In the genomic region with DNA sequence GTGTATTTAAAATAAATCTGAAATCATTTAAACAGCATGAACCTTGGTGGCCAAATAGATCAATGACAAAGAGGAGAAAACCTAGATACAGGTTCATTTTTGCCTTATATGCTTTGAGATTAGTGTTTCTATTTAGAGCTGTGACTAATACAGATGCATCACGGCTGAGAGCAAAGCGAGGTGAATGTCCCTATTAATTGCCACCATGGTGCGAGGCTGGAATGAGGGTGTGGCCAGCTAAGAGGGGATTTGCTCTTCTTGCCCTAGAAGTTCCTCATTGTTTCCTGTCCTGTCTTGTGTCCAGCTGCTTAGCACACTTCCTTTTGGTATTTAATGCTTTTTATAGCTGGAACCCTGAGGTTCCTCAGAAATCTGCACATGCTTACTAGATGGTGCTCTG, we compare ENCODE assay signal across 17 cellular contexts.
A peak's percentile ranks its signal among the peaks of the same experiment; 100 is the strongest.
DNase-seq lines count a peak whose midpoint lies in the region; ATAC-seq lines count a peak whose summit lies in the region.
"Had no signal": no experiment of that assay in that cellular context is flagged by ENCODE, and none has a peak within 500 bp of the region (broad histone marks: within the 10 kb centered on the region; RNA-seq: fewer than 3 reads in every experiment).

No MANE protein-coding gene starts in this region.

- no peaks in the 10 kb centered on the region for H3K4me1 Mint-ChIP-seq in stimulated activated effector memory CD8-positive, alpha-beta T cell treated with anti-CD3 and anti-CD28 coated beads, Interleukin-12 subunit alpha, Interleukin-12 subunit beta, amount 100 ng/mL, for 72 hours
- H3K4me1 Mint-ChIP-seq: naive B cell; stimulated activated memory B cell treated with anti-CD40 and anti-IgM and Interleukin-4, amounts not matched to agents 10 μg/mL and 1 μg/mL and 100 μg/mL, for 72 hours had no signal

- no peaks in the 10 kb centered on the region for H3K9me3 Mint-ChIP-seq in stimulated activated effector memory CD8-positive, alpha-beta T cell treated with anti-CD3 and anti-CD28 coated beads, Interleukin-12 subunit alpha, Interleukin-12 subunit beta, amount 100 ng/mL, for 72 hours
- H3K9me3 Mint-ChIP-seq: stimulated activated memory B cell treated with anti-CD40 and anti-IgM and Interleukin-4, amounts not matched to agents 10 μg/mL and 1 μg/mL and 100 μg/mL, for 72 hours had no signal

- ATAC-seq in esophagus mucosa, result peak; percentile 97
- ATAC-seq in stimulated activated effector memory CD8-positive, alpha-beta T cell treated with anti-CD3 and anti-CD28 coated beads, Interleukin-12 subunit alpha, Interleukin-12 subunit beta, amount 100 ng/mL, for 72 hours, result no peak
- ATAC-seq: pancreas had no signal

- no peak overlapping the region for H3K4me3 Mint-ChIP-seq in stimulated activated effector memory CD8-positive, alpha-beta T cell treated with anti-CD3 and anti-CD28 coated beads, Interleukin-12 subunit alpha, Interleukin-12 subunit beta, amount 100 ng/mL, for 72 hours
- H3K4me3 Mint-ChIP-seq: stimulated activated memory B cell treated with anti-CD40 and anti-IgM and Interleukin-4, amounts not matched to agents 10 μg/mL and 1 μg/mL and 100 μg/mL, for 72 hours had no signal

- no peaks in the 10 kb centered on the region for H3K36me3 Mint-ChIP-seq in stimulated activated effector memory CD8-positive, alpha-beta T cell treated with anti-CD3 and anti-CD28 coated beads, Interleukin-12 subunit alpha, Interleukin-12 subunit beta, amount 100 ng/mL, for 72 hours
- H3K36me3 Mint-ChIP-seq: naive B cell; stimulated activated memory B cell treated with anti-CD40 and anti-IgM and Interleukin-4, amounts not matched to agents 10 μg/mL and 1 μg/mL and 100 μg/mL, for 72 hours had no signal

- DNase-seq in Daoy (ENCODE audit: low read depth) (peak; percentile 65), NCI-H146 treated with DMSO at 0.1 percent for 48 hours (lab: John Stamatoyannopoulos, UW; ENCODE audit: unreplicated experiment) (peak; percentile 35), renal cortical epithelial cell (ENCODE audit: low read depth) (peak; percentile 57), mucosa of gallbladder (ENCODE audit: low spot score) (no peak), OCI-M2 (lab: John Stamatoyannopoulos, UW; ENCODE audit: unreplicated experiment) (no peak)
- no peak for DNase-seq in stimulated activated effector memory CD8-positive, alpha-beta T cell treated with anti-CD3 and anti-CD28 coated beads, Interleukin-12 subunit alpha, Interleukin-12 subunit beta, amount 100 ng/mL, for 72 hours (ENCODE audit: low spot score in 2 of 2)
- DNase-seq: activated CD4-positive, alpha-beta T cell treated with anti-CD3 and anti-CD28 coated beads for 48 hours; activated naive CD4-positive, alpha-beta T cell treated with anti-CD3 and anti-CD28 coated beads, Interleukin-2, amount 50 U/mL, for 16 hours; effector memory CD4-positive, alpha-beta T cell; Kasumi-1; naive B cell; NCI-H1105; NCI-H510A; pancreas; testis had no signal

- no peak overlapping the region for H3K27ac Mint-ChIP-seq in stimulated activated effector memory CD8-positive, alpha-beta T cell treated with anti-CD3 and anti-CD28 coated beads, Interleukin-12 subunit alpha, Interleukin-12 subunit beta, amount 100 ng/mL, for 72 hours
- H3K27ac Mint-ChIP-seq: naive B cell; stimulated activated memory B cell treated with anti-CD40 and anti-IgM and Interleukin-4, amounts not matched to agents 10 μg/mL and 1 μg/mL and 100 μg/mL, for 72 hours had no signal

Comparison
In these comparisons a context has a peak if more than half of its experiments do, and no peak if none do; other contexts are left out.
1. DNase-seq: peak in Daoy (single experiment), NCI-H146 treated with DMSO at 0.1 percent for 48 hours (single experiment) and renal cortical epithelial cell (single experiment); none in mucosa of gallbladder (single experiment), OCI-M2 (single experiment) and stimulated activated effector memory CD8-positive, alpha-beta T cell treated with anti-CD3 and anti-CD28 coated beads, Interleukin-12 subunit alpha, Interleukin-12 subunit beta, amount 100 ng/mL, for 72 hours (0 of 2).